In genomic region chr14:99793213-99794155, GRCh38 we compare ENCODE assay signal across 8 cellular contexts. TPM values are rescaled to one million over a fixed set of nuclear protein-coding genes. Genes with fewer than 3 reads are reported as not detected.
A peak's percentile ranks its signal among the peaks of the same experiment; 100 is the strongest.
DNase-seq lines count a peak whose midpoint lies in the region; ATAC-seq and TF ChIP-seq lines count a peak whose summit lies in the region.

EML1 (plus strand) TSS chr14:99793413; CDS start chr14:99793477, 64 bp downstream.

- no peaks in the 10 kb centered on the region for H3K9me3 Mint-ChIP-seq in stimulated activated naive CD8-positive, alpha-beta T cell treated with anti-CD3 and anti-CD28 coated beads, Interleukin-15, Interleukin-2, amounts not matched to agents 100 ng/mL and 50 ng/mL, for 24 hours

- H3K36me3 Mint-ChIP-seq in stimulated activated naive CD8-positive, alpha-beta T cell treated with anti-CD3 and anti-CD28 coated beads, Interleukin-15, Interleukin-2, amounts not matched to agents 100 ng/mL and 50 ng/mL, for 24 hours (ENCODE audit: low read depth): no peaks in the 10 kb centered on the region

- H4K20me1 ChIP-seq in neural cell (ENCODE audit: insufficient read depth): no peaks in the 10 kb centered on the region

- H3K9me3 ChIP-seq in neural cell (ENCODE audit: low read length): peaks cover 3% of the 10 kb centered on the region

- H3K27me3 ChIP-seq in neural cell (ENCODE audit: insufficient read depth, low read depth, low read length): no peaks in the 10 kb centered on the region

- peak within 1 kb of the TSS; percentile 51 for H3K27ac Mint-ChIP-seq in stimulated activated naive CD8-positive, alpha-beta T cell treated with anti-CD3 and anti-CD28 coated beads, Interleukin-15, Interleukin-2, amounts not matched to agents 100 ng/mL and 50 ng/mL, for 24 hours

- H3K27ac ChIP-seq in neural cell (ENCODE audit: low read length): peak within 1 kb of the TSS; percentile 39

- H3K4me2 ChIP-seq in neural cell (ENCODE audit: low read length): peak within 1 kb of the TSS; percentile 76

- peak within 1 kb of the TSS; percentile 59 for H3K4me3 ChIP-seq in fibroblast of villous mesenchyme (ENCODE audit: low read depth, low read length)
- H3K4me3 ChIP-seq in neural cell (ENCODE audit: low read length): peak within 1 kb of the TSS; percentile 74

- H3K36me3 ChIP-seq in neural cell (ENCODE audit: insufficient read depth, low read length): no peaks in the 10 kb centered on the region

- peak within 1 kb of the TSS; percentile 61 for H3K9ac ChIP-seq in neural cell (ENCODE audit: low read length)

- H3F3A ChIP-seq in neural cell (ENCODE audit: insufficient read depth, low read length, poor library complexity, severe bottlenecking): no peaks in the 10 kb centered on the region

- peak within 1 kb of the TSS; percentile 67 for H3K4me3 Mint-ChIP-seq in stimulated activated naive CD8-positive, alpha-beta T cell treated with anti-CD3 and anti-CD28 coated beads, Interleukin-15, Interleukin-2, amounts not matched to agents 100 ng/mL and 50 ng/mL, for 24 hours

- no peak within 1 kb of the TSS for H2AFZ ChIP-seq in neural cell (ENCODE audit: low read depth, low read length)

- no peaks in the 10 kb centered on the region for H3K9me2 ChIP-seq in neural cell (ENCODE audit: insufficient read depth, low read length)

- peaks cover 62% of the 10 kb centered on the region for H3K27me3 Mint-ChIP-seq in stimulated activated naive CD8-positive, alpha-beta T cell treated with anti-CD3 and anti-CD28 coated beads, Interleukin-15, Interleukin-2, amounts not matched to agents 100 ng/mL and 50 ng/mL, for 24 hours

- TF ChIP-seq RAD21 in neural cell (conservative IDR thresholded peaks at IDR 0.05): no peak

- ATAC-seq in GM19467 (IDR thresholded peaks at IDR 0.05; ENCODE audit: unreplicated experiment): peak; percentile 96

- DNase-seq in CMK (ENCODE audit: low read depth) (peak; percentile 25), HK-2 (ENCODE audit: unreplicated experiment) (peak; percentile 78), RPMI7951 (ENCODE audit: low read depth) (peak; percentile 75), fibroblast of villous mesenchyme (ENCODE audit: low read depth) (peak; percentile 79)
- DNase-seq in activated gamma-delta T cell treated with anti-CD3 and anti-CD28 coated beads, Interleukin-2, amount 50 U/mL, for 16 hours (ENCODE audit: low read depth): peak; percentile 46

- peaks cover 42% of the 10 kb centered on the region for H3K79me2 ChIP-seq in neural cell (replicated peaks; ENCODE audit: insufficient read depth, low read length)

- no peak for TF ChIP-seq EP300 in neural cell (conservative IDR thresholded peaks at IDR 0.05; ENCODE audit: poor library complexity, severe bottlenecking)

- TF ChIP-seq CTCF in fibroblast of villous mesenchyme (IDR thresholded peaks at IDR 0.05; ENCODE audit: insufficient read depth, low read depth, low read length) (no peak), neural cell (IDR thresholded peaks at IDR 0.05; ENCODE audit: poor library complexity, severe bottlenecking) (no peak)

- H3K4me1 Mint-ChIP-seq in stimulated activated naive CD8-positive, alpha-beta T cell treated with anti-CD3 and anti-CD28 coated beads, Interleukin-15, Interleukin-2, amounts not matched to agents 100 ng/mL and 50 ng/mL, for 24 hours (ENCODE audit: low read depth): peaks cover 23% of the 10 kb centered on the region

TF ChIP-seq in neural cell, 6 proteins besides CTCF, POLR2A, EP300 and RAD21:
- no peak for TF ChIP-seq MXI1 (conservative IDR thresholded peaks at IDR 0.05; ENCODE audit: poor library complexity, severe bottlenecking)
- TF ChIP-seq, protein P1, sequence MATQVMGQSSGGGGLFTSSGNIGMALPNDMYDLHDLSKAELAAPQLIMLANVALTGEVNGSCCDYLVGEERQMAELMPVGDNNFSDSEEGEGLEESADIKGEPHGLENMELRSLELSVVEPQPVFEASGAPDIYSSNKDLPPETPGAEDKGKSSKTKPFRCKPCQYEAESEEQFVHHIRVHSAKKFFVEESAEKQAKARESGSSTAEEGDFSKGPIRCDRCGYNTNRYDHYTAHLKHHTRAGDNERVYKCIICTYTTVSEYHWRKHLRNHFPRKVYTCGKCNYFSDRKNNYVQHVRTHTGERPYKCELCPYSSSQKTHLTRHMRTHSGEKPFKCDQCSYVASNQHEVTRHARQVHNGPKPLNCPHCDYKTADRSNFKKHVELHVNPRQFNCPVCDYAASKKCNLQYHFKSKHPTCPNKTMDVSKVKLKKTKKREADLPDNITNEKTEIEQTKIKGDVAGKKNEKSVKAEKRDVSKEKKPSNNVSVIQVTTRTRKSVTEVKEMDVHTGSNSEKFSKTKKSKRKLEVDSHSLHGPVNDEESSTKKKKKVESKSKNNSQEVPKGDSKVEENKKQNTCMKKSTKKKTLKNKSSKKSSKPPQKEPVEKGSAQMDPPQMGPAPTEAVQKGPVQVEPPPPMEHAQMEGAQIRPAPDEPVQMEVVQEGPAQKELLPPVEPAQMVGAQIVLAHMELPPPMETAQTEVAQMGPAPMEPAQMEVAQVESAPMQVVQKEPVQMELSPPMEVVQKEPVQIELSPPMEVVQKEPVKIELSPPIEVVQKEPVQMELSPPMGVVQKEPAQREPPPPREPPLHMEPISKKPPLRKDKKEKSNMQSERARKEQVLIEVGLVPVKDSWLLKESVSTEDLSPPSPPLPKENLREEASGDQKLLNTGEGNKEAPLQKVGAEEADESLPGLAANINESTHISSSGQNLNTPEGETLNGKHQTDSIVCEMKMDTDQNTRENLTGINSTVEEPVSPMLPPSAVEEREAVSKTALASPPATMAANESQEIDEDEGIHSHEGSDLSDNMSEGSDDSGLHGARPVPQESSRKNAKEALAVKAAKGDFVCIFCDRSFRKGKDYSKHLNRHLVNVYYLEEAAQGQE (IDR thresholded peaks at IDR 0.05; ENCODE audit: borderline replicate concordance): no peak
- TF ChIP-seq POLR2AphosphoS5 (IDR thresholded peaks at IDR 0.05): peak; percentile 67
TF ChIP-seq in neural cell: peak in this region for 1.

RNA-seq across cellular contexts. Expression of gene EML1, which starts in this region (rescaled TPM):
- total RNA-seq in RPMI7951 (2014; rRNA removed; shearing (Covaris generic)): 3.3 and 8.2 TPM in 2 replicates
- total RNA-seq in fibroblast of villous mesenchyme: 23.8 and 34.5 TPM in 2 replicates
- 21.7 and 27.2 TPM in 2 replicates for polyA plus RNA-seq in neural cell
- 46.7 and 52.1 TPM in 2 replicates for polyA minus RNA-seq in neural cell

Comparison
In these comparisons a context has a peak if more than half of its experiments do, and no peak if none do; other contexts are left out.
1. Peak in every context shown above with its lines: DNase-seq, ATAC-seq, H3K4me3 ChIP-seq and H3K27ac ChIP-seq.
2. DNase-seq: peak in every context shown above with its lines; median percentile 79 in fibroblast of villous mesenchyme; 78 in HK-2; 75 in RPMI7951; 46 in activated gamma-delta T cell treated with anti-CD3 and anti-CD28 coated beads, Interleukin-2, amount 50 U/mL, for 16 hours; 25 in CMK.